In the genomic region with DNA sequence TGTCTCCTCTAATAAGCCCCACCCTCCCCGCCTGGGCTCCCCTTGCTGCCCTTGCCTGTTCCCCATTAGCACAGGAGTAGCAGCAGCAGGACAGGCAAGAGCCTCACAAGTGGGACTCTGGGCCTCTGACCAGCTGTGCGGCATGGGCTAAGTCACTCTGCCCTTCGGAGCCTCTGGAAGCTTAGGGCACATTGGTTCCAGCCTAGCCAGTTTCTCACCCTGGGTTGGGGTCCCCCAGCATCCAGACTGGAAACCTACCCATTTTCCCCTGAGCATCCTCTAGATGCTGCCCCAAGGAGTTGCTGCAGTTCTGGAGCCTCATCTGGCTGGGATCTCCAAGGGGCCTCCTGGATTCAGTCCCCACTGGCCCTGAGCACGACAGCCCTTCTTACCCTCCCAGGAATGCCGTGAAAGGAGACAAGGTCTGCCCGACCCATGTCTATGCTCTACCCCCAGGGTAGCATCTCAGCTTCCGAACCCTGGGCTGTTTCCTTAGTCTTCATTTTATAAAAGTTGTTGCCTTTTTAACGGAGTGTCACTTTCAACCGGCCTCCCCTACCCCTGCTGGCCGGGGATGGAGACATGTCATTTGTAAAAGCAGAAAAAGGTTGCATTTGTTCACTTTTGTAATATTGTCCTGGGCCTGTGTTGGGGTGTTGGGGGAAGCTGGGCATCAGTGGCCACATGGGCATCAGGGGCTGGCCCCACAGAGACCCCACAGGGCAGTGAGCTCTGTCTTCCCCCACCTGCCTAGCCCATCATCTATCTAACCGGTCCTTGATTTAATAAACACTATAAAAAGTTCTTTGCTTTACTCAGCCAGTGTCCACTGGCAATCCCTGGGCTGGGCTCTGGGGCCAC, we compare ENCODE assay signal across 2 cellular contexts.
TF ChIP-seq lines count a peak whose summit lies in the region.

No MANE protein-coding gene starts in this region.

TF ChIP-seq in HEK293T, 16 proteins besides CTCF, POLR2A, EP300 and RAD21 (continued from another document):
- no peak for TF ChIP-seq CTBP1 (IDR thresholded peaks at IDR 0.05; ENCODE audit: borderline replicate concordance)
- no peak for TF ChIP-seq ARNT (IDR thresholded peaks at IDR 0.05)
- TF ChIP-seq FOXM1 (IDR thresholded peaks at IDR 0.05; ENCODE audit: borderline replicate concordance) = no peak
- no peak for TF ChIP-seq L3MBTL2 (conservative IDR thresholded peaks at IDR 0.05)
- TF ChIP-seq LEF1 (IDR thresholded peaks at IDR 0.05; ENCODE audit: borderline replicate concordance) = no peak
- no peak for TF ChIP-seq SP1 (IDR thresholded peaks at IDR 0.05)
- TF ChIP-seq TARDBP (IDR thresholded peaks at IDR 0.05) = no peak
- TF ChIP-seq FOXK2 (IDR thresholded peaks at IDR 0.05) = no peak
- TF ChIP-seq ZNF384 (IDR thresholded peaks at IDR 0.05) = no peak
- TF ChIP-seq ELF4 (IDR thresholded peaks at IDR 0.05) = no peak
- TF ChIP-seq SUZ12 (IDR thresholded peaks at IDR 0.05) = no peak

TF ChIP-seq in endothelial cell of umbilical vein, 7 proteins besides CTCF, POLR2A, EP300 and RAD21 (continued from another document):
- no peak for TF ChIP-seq JUN (IDR thresholded peaks at IDR 0.05; ENCODE audit: borderline replicate concordance, insufficient read depth, insufficient read length, low read depth)
